ENCODE assay signal across 8 cellular contexts in the genomic region with DNA sequence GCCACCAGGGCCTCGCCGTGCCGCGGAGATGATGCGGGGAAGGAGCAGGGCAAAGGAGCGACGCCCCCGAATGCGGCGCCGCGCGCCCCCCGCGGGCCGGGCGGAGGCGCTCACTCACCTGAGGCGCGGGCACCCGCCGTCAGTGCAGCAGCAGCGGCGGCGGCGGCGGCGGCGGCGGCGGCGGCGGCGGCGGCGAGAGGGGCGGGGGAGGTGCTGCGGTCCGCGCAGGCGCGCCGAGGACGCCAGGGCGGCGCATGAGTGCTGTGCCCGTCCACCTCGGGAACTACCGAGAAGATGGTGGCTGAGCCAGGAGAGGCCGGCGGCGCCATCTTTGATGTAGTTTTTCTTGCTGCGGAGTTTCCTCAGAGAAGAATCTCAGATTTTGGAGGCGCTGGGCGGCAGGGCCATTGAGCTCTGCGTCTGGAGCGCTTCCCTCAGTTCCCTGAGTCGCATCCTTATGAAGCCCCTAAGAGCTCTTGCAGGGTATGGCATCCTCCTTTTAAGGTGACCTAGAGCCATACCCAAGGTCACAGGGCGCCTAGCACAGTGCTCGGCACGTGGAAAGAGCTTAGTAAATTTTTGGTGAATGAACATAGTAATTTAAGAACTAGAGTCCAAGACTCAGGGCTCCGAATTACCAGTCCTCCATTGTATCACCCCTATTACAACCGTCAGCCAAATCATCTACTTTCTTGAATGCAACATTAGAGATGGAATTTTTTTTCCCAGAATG. TPM values are rescaled to one million over a fixed set of nuclear protein-coding genes. Genes with fewer than 3 reads are reported as not detected.
DNase-seq lines count a peak whose midpoint lies in the region; ATAC-seq and TF ChIP-seq lines count a peak whose summit lies in the region.

Gene NDRG3, minus strand, starts transcription at position 164 of the 733 bp plus-strand sequence. CDS start 24,355 bp downstream, outside the sequence.

- POLR2A ChIA-PET in GM10248 (lab: Yijun Ruan, JAX) (interaction anchor here (0.5 to 1.0 kb wide), 2 partner anchors 28 to 210 kb away, joined by 3 to 5 read pairs; partner anchors contain the start of gene DSN1), SK-N-SH (lab: Yijun Ruan, JAX) (interaction anchor here (0.8 to 1.2 kb wide), 3 partner anchors 28 to 140 kb away, joined by 3 to 5 read pairs (median 5); partner anchors contain the start of genes DSN1 and RAB5IF)

- ATAC-seq in HG02571 (IDR thresholded peaks at IDR 0.05; ENCODE audit: unreplicated experiment) (peak; percentile 90), thoracic aorta (ENCODE audit: insufficient number of reproducible peaks, low FRiP score, low read depth) (peak; percentile 87)

- H3K4me2 ChIP-seq in SK-N-SH (peak within 1 kb of the TSS; percentile 97), osteoblast (ENCODE audit: insufficient read depth, low read length) (peak within 1 kb of the TSS; percentile 99)

- H3K4me1 ChIP-seq in SK-N-SH (ENCODE audit: control insufficient read depth in 1 of 2, insufficient read depth in 2 of 2, low read depth in 1 of 2, low read length in 1 of 2) = peaks cover 0 to 18% of the 10 kb centered on the region in 2 experiments; a peak in 2 of 4 replicates
- H3K4me1 ChIP-seq in osteoblast (ENCODE audit: insufficient read depth, low read length) = peaks cover 14% of the 10 kb centered on the region
- peaks cover 14 to 16% of the 10 kb centered on the region in 2 donors for H3K4me1 ChIP-seq in thoracic aorta (ENCODE audit: control insufficient read depth in 1 of 2, low read depth in 2 of 2)

- TF ChIP-seq EP300 in SK-N-SH (IDR thresholded peaks at IDR 0.05; ENCODE audit: borderline replicate concordance in 1 of 2, low read depth in 1 of 2, low read length in 1 of 2) = no peak

- H3K27me3 Mint-ChIP-seq in activated naive CD4-positive, alpha-beta T cell treated with anti-CD3 and anti-CD28 coated beads, Interleukin-2, amount 50 U/mL, for 24 hours = no peaks in the 10 kb centered on the region

- H3K4me3 ChIP-seq in SK-N-SH (ENCODE audit: low read depth in 2 of 2, low read length in 1 of 2) (peak within 1 kb of the TSS; percentile 82 to 85), osteoblast (ENCODE audit: insufficient read depth, low read length) (peak within 1 kb of the TSS; percentile 72), thoracic aorta (peak within 1 kb of the TSS; percentile 99)

- no peaks in the 10 kb centered on the region for H3K36me3 Mint-ChIP-seq in activated naive CD4-positive, alpha-beta T cell treated with anti-CD3 and anti-CD28 coated beads, Interleukin-2, amount 50 U/mL, for 24 hours

- H3K79me2 ChIP-seq in SK-N-SH (ENCODE audit: insufficient read depth) = peaks cover 6% of the 10 kb centered on the region; the same call in 1 of the 2 replicates
- H3K79me2 ChIP-seq in osteoblast (ENCODE audit: insufficient read depth, low read length) = peaks cover 12% of the 10 kb centered on the region

- 8% methylated on average over 15 of the region's 63 CpGs for WGBS in SK-N-SH (ENCODE audit: low lambda C conversion rate)

- peak within 1 kb of the TSS; percentile 75 for H3K9ac ChIP-seq in SK-N-SH

- CTCF ChIA-PET in GM10248 (lab: Yijun Ruan, JAX) = interaction anchor here (0.8 to 6.6 kb wide), 11 partner anchors 10 to 143 kb away, joined by 3 to 40 read pairs (median 4); partner anchors contain the start of gene DSN1
- CTCF ChIA-PET in SK-N-SH (lab: Yijun Ruan, JAX) = interaction anchor here (0.5 to 3.5 kb wide), 9 partner anchors 9 to 698 kb away, joined by 3 to 21 read pairs (median 4); partner anchors contain the start of genes DSN1 and RAB5IF

- peak; percentile 35 for TF ChIP-seq CTCF in GM10248 (IDR thresholded peaks at IDR 0.05; ENCODE audit: control extremely low read depth, extremely low read depth, low read depth, missing control alignments)
- TF ChIP-seq CTCF in SK-N-SH (IDR thresholded peaks at IDR 0.05) = no peak
- no peak for TF ChIP-seq CTCF in osteoblast (IDR thresholded peaks at IDR 0.05; ENCODE audit: extremely low read depth, low read depth, low read length)
- TF ChIP-seq CTCF in thoracic aorta (IDR thresholded peaks at IDR 0.05) = no peak

- H3K27me3 ChIP-seq in SK-N-SH (ENCODE audit: insufficient read depth) (no peaks in the 10 kb centered on the region), osteoblast (ENCODE audit: insufficient read depth, low read length) (no peaks in the 10 kb centered on the region), thoracic aorta (replicated peaks; ENCODE audit: insufficient read depth) (no peaks in the 10 kb centered on the region)

- peaks cover 13% of the 10 kb centered on the region for H3F3A ChIP-seq in SK-N-SH (replicated peaks; ENCODE audit: insufficient read depth)

- no peak for TF ChIP-seq RAD21 in SK-N-SH (IDR thresholded peaks at IDR 0.05; ENCODE audit: low read length)

- H3K9me3 ChIP-seq in SK-N-SH (no peaks in the 10 kb centered on the region), osteoblast (ENCODE audit: low read depth, low read length) (no peaks in the 10 kb centered on the region), thoracic aorta (no peaks in the 10 kb centered on the region)

- no peaks in the 10 kb centered on the region for H3K9me2 ChIP-seq in SK-N-SH

- H3K27ac Mint-ChIP-seq in activated naive CD4-positive, alpha-beta T cell treated with anti-CD3 and anti-CD28 coated beads, Interleukin-2, amount 50 U/mL, for 24 hours = peak within 1 kb of the TSS; percentile 91

- H3K36me3 ChIP-seq in SK-N-SH (replicated peaks in 1 of 2; ENCODE audit: control insufficient read depth in 1 of 2, insufficient read depth in 2 of 2, low read length in 1 of 2) (no peaks in the 10 kb centered on the region), osteoblast (ENCODE audit: insufficient read depth, low read length) (no peaks in the 10 kb centered on the region), thoracic aorta (no peaks in the 10 kb centered on the region)

- H4K20me1 ChIP-seq in SK-N-SH (ENCODE audit: insufficient read depth) = no peaks in the 10 kb centered on the region
- H4K20me1 ChIP-seq in osteoblast (ENCODE audit: insufficient read depth, low read length) = peaks cover 3% of the 10 kb centered on the region

- DNase-seq in GM10248 (ENCODE audit: extremely low spot score) (peak; percentile 98), NCI-H1048 (lab: John Stamatoyannopoulos, UW) (peak; percentile 86), SK-N-SH (peak; percentile 97), glomerular visceral epithelial cell (ENCODE audit: extremely low spot score) (peak; percentile 96), osteoblast (ENCODE audit: insufficient read length, low spot score, missing footprints) (peak; percentile 99), thoracic aorta (ENCODE audit: low spot score) (peak; percentile 80)

- H3K4me3 Mint-ChIP-seq in activated naive CD4-positive, alpha-beta T cell treated with anti-CD3 and anti-CD28 coated beads, Interleukin-2, amount 50 U/mL, for 24 hours = peak within 1 kb of the TSS; percentile 91

- H3K4me1 Mint-ChIP-seq in activated naive CD4-positive, alpha-beta T cell treated with anti-CD3 and anti-CD28 coated beads, Interleukin-2, amount 50 U/mL, for 24 hours = peaks cover 31% of the 10 kb centered on the region

- H2AFZ ChIP-seq in SK-N-SH (ENCODE audit: low read depth) (peak within 1 kb of the TSS; percentile 100), osteoblast (ENCODE audit: low read length) (peak within 1 kb of the TSS; percentile 100)

- H3K27ac ChIP-seq in SK-N-SH (ENCODE audit: low read depth in 2 of 2, low read length in 1 of 2) (peak within 1 kb of the TSS; percentile 28 to 85; a peak in 3 of 4 replicates), osteoblast (ENCODE audit: low read depth, low read length) (peak within 1 kb of the TSS; percentile 58), thoracic aorta (peak within 1 kb of the TSS; percentile 76 to 91)

- no peaks in the 10 kb centered on the region for H3K9me3 Mint-ChIP-seq in activated naive CD4-positive, alpha-beta T cell treated with anti-CD3 and anti-CD28 coated beads, Interleukin-2, amount 50 U/mL, for 24 hours

TF ChIP-seq in SK-N-SH, 30 proteins besides CTCF, POLR2A, EP300 and RAD21 (continues in another document):
- TF ChIP-seq TCF12 (IDR thresholded peaks at IDR 0.05) (no peak), GABPA (IDR thresholded peaks at IDR 0.05; ENCODE audit: low read depth) (no peak), FOSL2 (IDR thresholded peaks at IDR 0.05; ENCODE audit: borderline replicate concordance, low read depth) (no peak), FOXJ3 (CRISPR knock-in tag; IDR thresholded peaks at IDR 0.05) (no peak), ZBTB33 (IDR thresholded peaks at IDR 0.05; ENCODE audit: borderline replicate concordance, low read depth) (no peak), JUND (IDR thresholded peaks at IDR 0.05) (no peak), MXI1 (IDR thresholded peaks at IDR 0.05; ENCODE audit: low read depth, low read length) (no peak), RFX5 (IDR thresholded peaks at IDR 0.05; ENCODE audit: low read length) (no peak), RCOR1 (IDR thresholded peaks at IDR 0.05; ENCODE audit: low read length) (no peak)
- TF ChIP-seq, protein P1, sequence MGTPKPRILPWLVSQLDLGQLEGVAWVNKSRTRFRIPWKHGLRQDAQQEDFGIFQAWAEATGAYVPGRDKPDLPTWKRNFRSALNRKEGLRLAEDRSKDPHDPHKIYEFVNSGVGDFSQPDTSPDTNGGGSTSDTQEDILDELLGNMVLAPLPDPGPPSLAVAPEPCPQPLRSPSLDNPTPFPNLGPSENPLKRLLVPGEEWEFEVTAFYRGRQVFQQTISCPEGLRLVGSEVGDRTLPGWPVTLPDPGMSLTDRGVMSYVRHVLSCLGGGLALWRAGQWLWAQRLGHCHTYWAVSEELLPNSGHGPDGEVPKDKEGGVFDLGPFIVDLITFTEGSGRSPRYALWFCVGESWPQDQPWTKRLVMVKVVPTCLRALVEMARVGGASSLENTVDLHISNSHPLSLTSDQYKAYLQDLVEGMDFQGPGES (IDR thresholded peaks at IDR 0.05; ENCODE audit: low read depth, low read length) = no peak

RNA-seq across cellular contexts. Expression of gene NDRG3, which starts in this region (rescaled TPM):
- 20.5 and 25.4 TPM in 2 replicates for polyA plus RNA-seq in SK-N-SH (2012; rRNA removed)
- 25.0 and 27.4 TPM in 2 replicates for polyA plus RNA-seq in SK-N-SH (2012; cell fraction: cytosol; rRNA removed)
- 16.5 and 25.6 TPM in 2 replicates for polyA plus RNA-seq in SK-N-SH (2012; cell fraction: nucleus; rRNA removed)
- total RNA-seq in osteoblast (26.4 and 31.2 TPM in 2 replicates), thoracic aorta (10 to 100 TPM; 50.9 to 57.7 TPM)

Comparison
In these comparisons a context has a peak if more than half of its experiments do, and no peak if none do; other contexts are left out.
1. Peak in every context shown above with its lines: DNase-seq, ATAC-seq, H3K4me3 ChIP-seq and H3K27ac ChIP-seq.